In the genomic region with DNA sequence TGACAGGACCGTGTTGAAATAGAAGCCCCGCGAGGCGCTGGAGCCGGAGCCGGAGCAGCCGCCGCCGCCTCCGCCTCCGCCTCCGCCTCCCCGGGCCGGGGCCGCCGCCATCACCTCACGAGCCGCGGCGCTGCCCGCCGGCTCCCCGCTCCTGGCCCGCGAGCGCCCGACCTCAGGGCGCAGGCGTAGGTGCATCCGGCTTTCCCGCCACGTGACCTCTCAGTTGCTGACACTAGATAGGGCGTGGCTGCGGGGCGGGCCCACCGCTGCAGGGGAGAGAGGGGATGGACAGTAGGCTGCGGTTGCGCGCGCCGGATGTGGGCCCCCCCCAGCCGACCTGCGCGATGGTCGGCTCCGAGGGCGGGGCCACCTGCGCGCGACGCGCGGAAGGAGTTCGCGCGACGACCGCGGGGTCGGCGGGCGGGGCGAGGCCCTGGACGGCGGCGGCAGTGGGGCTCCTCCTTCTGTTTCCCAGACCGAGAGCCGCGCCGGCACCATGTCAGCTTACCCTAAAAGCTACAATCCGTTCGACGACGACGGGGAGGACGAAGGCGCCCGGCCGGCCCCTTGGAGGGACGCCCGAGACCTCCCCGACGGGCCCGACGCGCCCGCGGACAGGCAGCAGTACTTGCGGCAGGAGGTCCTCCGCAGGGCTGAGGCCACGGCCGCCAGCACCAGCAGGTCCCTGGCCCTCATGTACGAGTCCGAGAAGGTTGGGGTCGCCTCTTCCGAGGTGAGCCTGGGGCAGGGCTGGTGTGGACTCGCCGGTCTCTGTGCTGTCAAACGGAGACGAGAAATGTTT, we compare ENCODE assay signal across 8 cellular contexts. TPM values are rescaled to one million over a fixed set of nuclear protein-coding genes. Genes with fewer than 3 reads are reported as not detected.
DNase-seq lines count a peak whose midpoint lies in the region; ATAC-seq and TF ChIP-seq lines count a peak whose summit lies in the region.

A gene (minus strand): TSS at position 197 of the 802 bp plus-strand sequence. CDS start 86 bp downstream, at position 111.
A gene (plus strand): TSS at position 393 of the 802 bp plus-strand sequence. CDS start 104 bp downstream, at position 497.

- no peaks in the 10 kb centered on the region for H4K20me1 ChIP-seq in OCI-LY1 (ENCODE audit: insufficient read depth, low read length)

- no peaks in the 10 kb centered on the region for H3K27me3 ChIP-seq in OCI-LY1 (ENCODE audit: insufficient read depth, low read length)

- H3K36me3 ChIP-seq in OCI-LY1 (ENCODE audit: insufficient read depth, low read length): peaks cover 13% of the 10 kb centered on the region

- no peaks in the 10 kb centered on the region for H3K9me2 ChIP-seq in OCI-LY1 (ENCODE audit: low read depth, low read length)

- peak; percentile 99 for DNase-seq in D341Med (ENCODE audit: low spot score)
- peak; percentile 98 for DNase-seq in HuH-7 (ENCODE audit: low spot score)
- peak; percentile 98 for DNase-seq in activated CD8-positive, alpha-beta memory T cell treated with anti-CD3 and anti-CD28 coated beads, Interleukin-2, amount 50 U/mL, for 48 hours
- peak; percentile 95 for DNase-seq in endothelial cell (ENCODE audit: low spot score)
- DNase-seq in mesothelial cell of epicardium (ENCODE audit: low spot score in 2 of 2, unreplicated experiment in 2 of 2): peak; percentile 94 to 96
- peak; percentile 95 to 96 for DNase-seq in stimulated activated CD8-positive, alpha-beta memory T cell treated with anti-CD3 and anti-CD28 coated beads, Interleukin-15, amount 100 ng/mL, for 4 hours (ENCODE audit: low read depth in 2 of 2)

- no peaks in the 10 kb centered on the region for H3K9me3 Mint-ChIP-seq in endothelial cell (ENCODE audit: unreplicated experiment)
- no peaks in the 10 kb centered on the region for H3K9me3 Mint-ChIP-seq in mesothelial cell of epicardium

- H3K4me3 Mint-ChIP-seq in endothelial cell (ENCODE audit: unreplicated experiment) (peak within 1 kb of the TSS; percentile 94), mesothelial cell of epicardium (peak within 1 kb of the TSS; percentile 70)

- peak within 1 kb of the TSS; percentile 48 for H3K27ac Mint-ChIP-seq in endothelial cell (ENCODE audit: unreplicated experiment)
- peak within 1 kb of the TSS; percentile 80 for H3K27ac Mint-ChIP-seq in mesothelial cell of epicardium

- peak within 1 kb of the TSS; percentile 9 for H3K27ac ChIP-seq in OCI-LY1 (ENCODE audit: low read depth, low read length, poor library complexity, severe bottlenecking)

- ATAC-seq in GM21515 (IDR thresholded peaks at IDR 0.05; ENCODE audit: unreplicated experiment): peak; percentile 87

- no peaks in the 10 kb centered on the region for H3F3A ChIP-seq in OCI-LY1 (ENCODE audit: insufficient read depth, low read length)

- TF ChIP-seq CTCF in OCI-LY1 (IDR thresholded peaks at IDR 0.05; ENCODE audit: low read length) (no peak), endothelial cell (IDR thresholded peaks at IDR 0.05; ENCODE audit: unreplicated experiment) (no peak), mesothelial cell of epicardium (IDR thresholded peaks at IDR 0.05; ENCODE audit: unreplicated experiment) (no peak)

- H3K4me1 ChIP-seq in OCI-LY1 (ENCODE audit: insufficient read depth, low read length, severe bottlenecking): peaks cover 30% of the 10 kb centered on the region

- H3K4me2 ChIP-seq in OCI-LY1 (ENCODE audit: low read length): peak within 1 kb of the TSS; percentile 98

- H3K36me3 Mint-ChIP-seq in endothelial cell (ENCODE audit: low read depth, unreplicated experiment): peaks cover 4% of the 10 kb centered on the region
- H3K36me3 Mint-ChIP-seq in mesothelial cell of epicardium: peaks cover 5% of the 10 kb centered on the region

- no peak within 1 kb of the TSS for H2AFZ ChIP-seq in OCI-LY1 (ENCODE audit: low read length)

- H3K4me1 Mint-ChIP-seq in endothelial cell (ENCODE audit: unreplicated experiment) (peaks cover 16% of the 10 kb centered on the region), mesothelial cell of epicardium (peaks cover 30% of the 10 kb centered on the region)

- peak within 1 kb of the TSS; percentile 93 for H3K4me3 ChIP-seq in OCI-LY1 (ENCODE audit: low read depth, low read length, poor library complexity, severe bottlenecking)

- H3K79me2 ChIP-seq in OCI-LY1 (ENCODE audit: insufficient read depth, low read length): peaks cover 45% of the 10 kb centered on the region

- H3K9me3 ChIP-seq in OCI-LY1 (ENCODE audit: low read length): no peaks in the 10 kb centered on the region

- H3K27me3 Mint-ChIP-seq in endothelial cell (ENCODE audit: unreplicated experiment): peaks cover 8% of the 10 kb centered on the region
- no peaks in the 10 kb centered on the region for H3K27me3 Mint-ChIP-seq in mesothelial cell of epicardium (ENCODE audit: low read depth)

- H3K9ac ChIP-seq in OCI-LY1 (ENCODE audit: low read length): peak within 1 kb of the TSS; percentile 93

RNA-seq across cellular contexts. Expression of the first gene that starts in this region (rescaled TPM):
- total RNA-seq in endothelial cell (ENCODE audit: unreplicated experiment) (65.3 TPM), mesothelial cell of epicardium (108 to 110 TPM (median 109 TPM) in 3 replicates)

RNA-seq across cellular contexts. Expression of the second gene that starts in this region (rescaled TPM):
- total RNA-seq in endothelial cell (ENCODE audit: unreplicated experiment) (22.7 TPM), mesothelial cell of epicardium (15.0 to 18.9 TPM (median 15.1 TPM) in 3 replicates)

Comparison
In these comparisons a context has a peak if more than half of its experiments do, and no peak if none do; other contexts are left out.
1. Peak in every context shown above with its lines: DNase-seq, ATAC-seq, H3K4me3 ChIP-seq and H3K27ac ChIP-seq.